Comparison of ENCODE assay signal across 8 cellular contexts in genomic region chr2:195656859-195657633, GRCh38. TPM values are rescaled to one million over a fixed set of nuclear protein-coding genes. Genes with fewer than 3 reads are reported as not detected.
A peak's percentile ranks its signal among the peaks of the same experiment; 100 is the strongest.
DNase-seq lines count a peak whose midpoint lies in the region; ATAC-seq and TF ChIP-seq lines count a peak whose summit lies in the region.

Gene SLC39A10 (plus strand): TSS chr2:195657226. CDS start chr2:195680043, 22,817 bp downstream.

- H3K4me3 Mint-ChIP-seq in CD14-positive monocyte, result peak within 1 kb of the TSS; percentile 96 to 97

- DNase-seq in CD14-positive monocyte (ENCODE audit: low spot score), result peak; percentile 95
- DNase-seq in NCI-H82 (lab: John Stamatoyannopoulos, UW), result peak; percentile 99
- peak; percentile 98 for DNase-seq in activated CD4-positive, alpha-beta T cell treated with anti-CD3 and anti-CD28 coated beads, Interleukin-2, amount 50 U/mL, for 48 hours
- DNase-seq in dermis blood vessel endothelial cell, result peak; percentile 97
- peak; percentile 97 to 99 for DNase-seq in left lung
- DNase-seq in stimulated activated CD4-positive, alpha-beta T cell treated with anti-CD3 and anti-CD28 coated beads, Interleukin-2, amount 100 ng/mL, for 48 hours, result peak; percentile 98 to 99

- H3K27me3 ChIP-seq in left lung, result no peaks in the 10 kb centered on the region

- intact Hi-C loops in CD14-positive monocyte (cut with micrococcal nuclease) (loop anchor here (2.0 to 10.0 kb wide), 6 partner anchors 50 to 162 kb away; no protein-coding TSS in a partner anchor), left lung (cut with DNase I) (loop anchor here in 1 of 2 donors (10.0 kb wide), 1 partner anchor 162 kb away; no protein-coding TSS in a partner anchor)

- peak within 1 kb of the TSS; percentile 84 to 93 for H3K4me3 ChIP-seq in left lung

- H3K36me3 Mint-ChIP-seq in CD14-positive monocyte, result no peaks in the 10 kb centered on the region

- H3K9me3 Mint-ChIP-seq in CD14-positive monocyte, result no peaks in the 10 kb centered on the region

- TF ChIP-seq CTCF in CD14-positive monocyte (IDR thresholded peaks at IDR 0.05), result no peak
- peak in 1 of 2 donors; percentile 19 for TF ChIP-seq CTCF in left lung (IDR thresholded peaks at IDR 0.05)

- ATAC-seq in GM19397 (IDR thresholded peaks at IDR 0.05; ENCODE audit: unreplicated experiment) (peak; percentile 75), HG03571 (IDR thresholded peaks at IDR 0.05; ENCODE audit: unreplicated experiment) (peak; percentile 73), left lung (peak; percentile 86)

- H3K4me1 ChIP-seq in left lung, result peaks cover 12 to 41% of the 10 kb centered on the region in 2 donors

- no peaks in the 10 kb centered on the region for H3K36me3 ChIP-seq in left lung

- peak within 1 kb of the TSS; percentile 96 to 99 for H3K27ac ChIP-seq in left lung

- peak within 1 kb of the TSS; percentile 92 to 99 (median 97) for H3K27ac Mint-ChIP-seq in CD14-positive monocyte

- H3K9me3 ChIP-seq in left lung, result no peaks in the 10 kb centered on the region

- H3K4me1 Mint-ChIP-seq in CD14-positive monocyte, result peaks cover 42% of the 10 kb centered on the region

- peaks cover 0 to 2% (median 0%) of the 10 kb centered on the region in 3 donors for H3K27me3 Mint-ChIP-seq in CD14-positive monocyte (ENCODE audit: low read depth in 3 of 3)

RNA-seq across cellular contexts. Expression of gene SLC39A10, which starts in this region (rescaled TPM):
- polyA plus RNA-seq in CD14-positive monocyte, result 1 to 10 TPM; 5.2 TPM
- total RNA-seq in dermis blood vessel endothelial cell (32.9 and 34.7 TPM in 2 replicates), left lung (10 to 100 TPM; 25.7 to 38.5 TPM)

Comparison
In these comparisons a context has a peak if more than half of its experiments do, and no peak if none do; other contexts are left out.
1. Peak in every context shown above with its lines: DNase-seq, ATAC-seq, H3K4me3 ChIP-seq and H3K27ac ChIP-seq.